ENCODE assay signal across 18 cellular contexts in genomic region chr6:20816126-20816525, GRCh38.
DNase-seq lines count a peak whose midpoint lies in the region; ATAC-seq and TF ChIP-seq lines count a peak whose summit lies in the region.
"Had no signal": no experiment of that assay in that cellular context is flagged by ENCODE, and none has a peak within 500 bp of the region (broad histone marks: within the 10 kb centered on the region; RNA-seq: fewer than 3 reads in every experiment).

No MANE protein-coding gene starts in this region.

- H3K4me1 Mint-ChIP-seq in central memory CD8-positive, alpha-beta T cell: peaks cover 5% of the 10 kb centered on the region
- peaks cover 4% of the 10 kb centered on the region for H3K4me1 Mint-ChIP-seq in activated T-helper 1 cell treated with anti-CD3 and anti-CD28 coated beads, Interleukin-12 subunit alpha, Interleukin-12 subunit beta, Interleukin-2, Interleukin-4 antibody, amounts not matched to agents 30 ng/mL and 10 ng/mL and 1 ng/mL, durations not matched to agents 14 hours and 24 hours and 36 hours (ENCODE audit: low read depth)
- H3K4me1 Mint-ChIP-seq: CD14-positive monocyte had no signal

- no peak overlapping the region for H2BK15ac ChIP-seq in mesendoderm (replicated peaks; ENCODE audit: low read depth)

- no peak overlapping the region for H3K9ac ChIP-seq in mesendoderm (ENCODE audit: low read length)
- H3K9ac ChIP-seq: BLaER1, GM23248 had no signal

- no peak overlapping the region for H4K8ac ChIP-seq in mesendoderm (ENCODE audit: low read depth, low read length)

- CTCF ChIA-PET in HEK293 (lab: Yijun Ruan, JAX): interaction anchor here (0.6 kb wide), 1 partner anchor 1184 kb away, joined by 3 read pairs; no protein-coding TSS in a partner anchor

- no peak overlapping the region for H3K23ac ChIP-seq in mesendoderm (ENCODE audit: low read length)

- no peak for DNase-seq in central memory CD8-positive, alpha-beta T cell (ENCODE audit: low spot score in 2 of 2)
- DNase-seq in mesendoderm (no peak), NCI-H2171 treated with DMSO at 0.1 percent for 48 hours (lab: John Stamatoyannopoulos, UW) (no peak), lower leg skin (ENCODE audit: low spot score in 2 of 2) (no peak)
- no peak for DNase-seq in activated T-helper 1 cell treated with anti-CD3 and anti-CD28 coated beads, Interleukin-12 subunit alpha, Interleukin-12 subunit beta, Interleukin-2, Interleukin-4 antibody, amounts not matched to agents 30 ng/mL and 10 ng/mL and 1 ng/mL, durations not matched to agents 14 hours and 24 hours and 36 hours (ENCODE audit: low spot score)
- DNase-seq: Calu3; CD4-positive, alpha-beta memory T cell; DMS79 treated with DMSO at 0.1 percent for 48 hours; GF-D8; GM23248; HCEC 1CT; HFFc6 had no signal

- TF ChIP-seq CTCF in HEK293 (tag by site-specific recombination; IDR thresholded peaks at IDR 0.05) (no peak), lower leg skin (IDR thresholded peaks at IDR 0.05) (no peak)

- H3K4me3 Mint-ChIP-seq in central memory CD8-positive, alpha-beta T cell: no peak overlapping the region
- no peak overlapping the region for H3K4me3 Mint-ChIP-seq in activated T-helper 1 cell treated with anti-CD3 and anti-CD28 coated beads, Interleukin-12 subunit alpha, Interleukin-12 subunit beta, Interleukin-2, Interleukin-4 antibody, amounts not matched to agents 30 ng/mL and 10 ng/mL and 1 ng/mL, durations not matched to agents 14 hours and 24 hours and 36 hours
- H3K4me3 Mint-ChIP-seq: CD14-positive monocyte; CD4-positive, alpha-beta memory T cell; HFFc6 had no signal

- no peak for ATAC-seq in central memory CD8-positive, alpha-beta T cell (replicated peaks; ENCODE audit: extremely low read depth, poor library complexity, severe bottlenecking)
- no peak for ATAC-seq in GM21526 (IDR thresholded peaks at IDR 0.05; ENCODE audit: low FRiP score, unreplicated experiment)
- ATAC-seq: A549 had no signal

- intact Hi-C loops in activated T-helper 1 cell treated with anti-CD3 and anti-CD28 coated beads, Interleukin-12 subunit alpha, Interleukin-12 subunit beta, Interleukin-2, Interleukin-4 antibody, amounts not matched to agents 30 ng/mL and 10 ng/mL and 1 ng/mL, durations not matched to agents 14 hours and 24 hours and 36 hours (cut with micrococcal nuclease): no loop called here
- intact Hi-C loops in lower leg skin (cut with DNase I; ENCODE audit: low total_unique reads): no loop called here

- H3K79me2 ChIP-seq in mesendoderm (ENCODE audit: control insufficient read depth, insufficient read depth, low read length): no peaks in the 10 kb centered on the region

- H3K56ac ChIP-seq in mesendoderm (ENCODE audit: low read length): no peak overlapping the region

- H3K27me3 Mint-ChIP-seq in central memory CD8-positive, alpha-beta T cell: no peaks in the 10 kb centered on the region
- no peaks in the 10 kb centered on the region for H3K27me3 Mint-ChIP-seq in activated T-helper 1 cell treated with anti-CD3 and anti-CD28 coated beads, Interleukin-12 subunit alpha, Interleukin-12 subunit beta, Interleukin-2, Interleukin-4 antibody, amounts not matched to agents 30 ng/mL and 10 ng/mL and 1 ng/mL, durations not matched to agents 14 hours and 24 hours and 36 hours (ENCODE audit: insufficient read depth)
- H3K27me3 Mint-ChIP-seq: CD4-positive, alpha-beta memory T cell had no signal

- H2BK5ac ChIP-seq in mesendoderm (ENCODE audit: low read length): no peak overlapping the region

- H3K4me3 ChIP-seq in HEK293 (ENCODE audit: low read depth, low read length): no peak overlapping the region
- no peak overlapping the region for H3K4me3 ChIP-seq in mesendoderm (ENCODE audit: low read length)
- H3K4me3 ChIP-seq in lower leg skin (ENCODE audit: low read depth, poor library complexity, severe bottlenecking): no peak overlapping the region
- H3K4me3 ChIP-seq: A549, BLaER1, GM23248 had no signal

- H3K27ac ChIP-seq in HEK293 (ENCODE audit: extremely low read depth, low read depth, low read length): no peak overlapping the region
- H3K27ac ChIP-seq in mesendoderm (ENCODE audit: low read depth, low read length): no peak overlapping the region
- H3K27ac ChIP-seq: A549, BLaER1, GM23248, HL-60 had no signal

- peak overlapping the region; percentile 36 for H3K4ac ChIP-seq in mesendoderm (ENCODE audit: low read depth, low read length)

- peaks cover 12% of the 10 kb centered on the region for H3K4me1 ChIP-seq in HEK293 (ENCODE audit: control insufficient read depth, insufficient read depth, low read length)
- H3K4me1 ChIP-seq in mesendoderm (ENCODE audit: control insufficient read depth, low read depth, low read length): peaks cover 2% of the 10 kb centered on the region
- H3K4me1 ChIP-seq: BLaER1 had no signal

- no peaks in the 10 kb centered on the region for H3K9me3 Mint-ChIP-seq in central memory CD8-positive, alpha-beta T cell
- peaks cover 10% of the 10 kb centered on the region for H3K9me3 Mint-ChIP-seq in activated T-helper 1 cell treated with anti-CD3 and anti-CD28 coated beads, Interleukin-12 subunit alpha, Interleukin-12 subunit beta, Interleukin-2, Interleukin-4 antibody, amounts not matched to agents 30 ng/mL and 10 ng/mL and 1 ng/mL, durations not matched to agents 14 hours and 24 hours and 36 hours

- H3K27ac Mint-ChIP-seq in central memory CD8-positive, alpha-beta T cell (ENCODE audit: low read depth): peak overlapping the region; percentile 33
- H3K27ac Mint-ChIP-seq in activated T-helper 1 cell treated with anti-CD3 and anti-CD28 coated beads, Interleukin-12 subunit alpha, Interleukin-12 subunit beta, Interleukin-2, Interleukin-4 antibody, amounts not matched to agents 30 ng/mL and 10 ng/mL and 1 ng/mL, durations not matched to agents 14 hours and 24 hours and 36 hours: no peak overlapping the region
- H3K27ac Mint-ChIP-seq: CD4-positive, alpha-beta memory T cell; HFFc6 had no signal

- H4K5ac ChIP-seq in mesendoderm (ENCODE audit: low read length): no peak overlapping the region

- no peaks in the 10 kb centered on the region for H3K79me1 ChIP-seq in mesendoderm (ENCODE audit: low read length)

- H3K4me2 ChIP-seq in mesendoderm (ENCODE audit: low read length): no peak overlapping the region
- H3K4me2 ChIP-seq: A549, BLaER1 had no signal

- H2AK5ac ChIP-seq in mesendoderm (ENCODE audit: low read length): no peak overlapping the region

- no peaks in the 10 kb centered on the region for H3K36me3 Mint-ChIP-seq in central memory CD8-positive, alpha-beta T cell (ENCODE audit: insufficient read depth)
- H3K36me3 Mint-ChIP-seq in activated T-helper 1 cell treated with anti-CD3 and anti-CD28 coated beads, Interleukin-12 subunit alpha, Interleukin-12 subunit beta, Interleukin-2, Interleukin-4 antibody, amounts not matched to agents 30 ng/mL and 10 ng/mL and 1 ng/mL, durations not matched to agents 14 hours and 24 hours and 36 hours (ENCODE audit: low read depth): peaks cover 12% of the 10 kb centered on the region

- POLR2A ChIA-PET in HEK293 (lab: Yijun Ruan, JAX): no interaction called here

- H3K36me3 ChIP-seq in HEK293 (ENCODE audit: control insufficient read depth in 2 of 2, insufficient read depth in 1 of 2, low read length in 2 of 2): no peaks in the 10 kb centered on the region
- no peaks in the 10 kb centered on the region for H3K36me3 ChIP-seq in mesendoderm (ENCODE audit: control insufficient read depth, insufficient read depth, low read length)

- H3K9me3 ChIP-seq in HEK293 (ENCODE audit: control insufficient read depth, insufficient read depth, low read depth, low read length): no peaks in the 10 kb centered on the region
- H3K9me3 ChIP-seq: BLaER1 had no signal

- no peaks in the 10 kb centered on the region for H3K27me3 ChIP-seq in mesendoderm (ENCODE audit: insufficient read depth, low read length, poor library complexity)
- H3K27me3 ChIP-seq: BLaER1 had no signal

- WGBS in mesendoderm (ENCODE audit: extremely low coverage, insufficient coverage, low lambda C conversion rate): no CpG with 5 or more reads among the region's 1 CpG
- 89 to 100% methylated on average over 1 of the region's 1 CpG for WGBS in lower leg skin, 2 donors

- peak overlapping the region; percentile 18 for H3K18ac ChIP-seq in mesendoderm (ENCODE audit: low read length)

- no peak for TF ChIP-seq POLR2A in lower leg skin (IDR thresholded peaks at IDR 0.05)

- no peak overlapping the region for H2BK120ac ChIP-seq in mesendoderm (ENCODE audit: low read depth, low read length)

TF ChIP-seq in HEK293, 187 proteins besides CTCF, POLR2A, EP300 and RAD21:
- TF ChIP-seq PRDM1 (tag by site-specific recombination; IDR thresholded peaks at IDR 0.05) (peak; percentile 41; the same call in 1 of the 2 replicates), GLI4 (tag by site-specific recombination; IDR thresholded peaks at IDR 0.05) (no peak)
